In genomic region chr10:126014309-126014708, GRCh38 we compare ENCODE assay signal across 16 cellular contexts.
DNase-seq lines count a peak whose midpoint lies in the region; ATAC-seq and TF ChIP-seq lines count a peak whose summit lies in the region.
"Had no signal": no experiment of that assay in that cellular context is flagged by ENCODE, and none has a peak within 500 bp of the region (broad histone marks: within the 10 kb centered on the region; RNA-seq: fewer than 3 reads in every experiment).

No MANE protein-coding gene starts in this region.

- H3K9me3 Mint-ChIP-seq in stimulated activated effector memory CD8-positive, alpha-beta T cell treated with anti-CD3 and anti-CD28 coated beads, Interleukin-12 subunit alpha, Interleukin-12 subunit beta, amount 100 ng/mL, for 72 hours = no peaks in the 10 kb centered on the region

- H3K4me1 ChIP-seq in Panc1 (ENCODE audit: control insufficient read depth, insufficient read depth, low read length) = peaks cover 14% of the 10 kb centered on the region
- H3K4me1 ChIP-seq: left ventricle myocardium inferior had no signal

- H3K36me3 Mint-ChIP-seq in stimulated activated effector memory CD8-positive, alpha-beta T cell treated with anti-CD3 and anti-CD28 coated beads, Interleukin-12 subunit alpha, Interleukin-12 subunit beta, amount 100 ng/mL, for 72 hours = no peaks in the 10 kb centered on the region
- H3K36me3 Mint-ChIP-seq: activated naive CD8-positive, alpha-beta T cell had no signal

- H3K4me3 ChIP-seq in Panc1 (ENCODE audit: low read depth in 2 of 2, low read length in 2 of 2) = no peak overlapping the region
- H3K4me3 ChIP-seq: dorsolateral prefrontal cortex, left ventricle myocardium inferior, SJSA1 had no signal

- H3K4me3 Mint-ChIP-seq in stimulated activated effector memory CD8-positive, alpha-beta T cell treated with anti-CD3 and anti-CD28 coated beads, Interleukin-12 subunit alpha, Interleukin-12 subunit beta, amount 100 ng/mL, for 72 hours = peak overlapping the region; percentile 7
- H3K4me3 Mint-ChIP-seq: activated naive CD8-positive, alpha-beta T cell had no signal

- DNase-seq in NCI-H345 (lab: John Stamatoyannopoulos, UW) = peak; percentile 4
- DNase-seq in NCI-H345 treated with DMSO at 0.1 percent for 48 hours (lab: John Stamatoyannopoulos, UW; ENCODE audit: unreplicated experiment) = no peak
- no peak for DNase-seq in Panc1 (ENCODE audit: low read depth, low spot score)
- DNase-seq in fibroblast of peridontal ligament (ENCODE audit: extremely low read depth) = peak; percentile 95
- DNase-seq in stimulated activated effector memory CD8-positive, alpha-beta T cell treated with anti-CD3 and anti-CD28 coated beads, Interleukin-12 subunit alpha, Interleukin-12 subunit beta, amount 100 ng/mL, for 72 hours (ENCODE audit: low spot score in 2 of 2) = no peak
- no peak for DNase-seq in stimulated activated naive CD4-positive, alpha-beta T cell treated with Interleukin-2 at 50 U/mL for 16 hours (lab: John Stamatoyannopoulos, UW)
- no peak for DNase-seq in NCI-H2227 treated with DMSO at 0.1 percent for 48 hours (lab: John Stamatoyannopoulos, UW)
- DNase-seq: DMS79, dorsolateral prefrontal cortex, left ventricle myocardium inferior, NCI-H1105, NCI-H526, trophoblast cell had no signal

- POLR2A ChIA-PET in Panc1 (lab: Charles Lee) = interaction anchor here (0.6 kb wide), 1 partner anchor 1132 kb away, joined by 3 read pairs; no protein-coding TSS in a partner anchor

- H3K9me3 ChIP-seq in Panc1 (ENCODE audit: control insufficient read depth, insufficient read depth, low read depth, low read length) = peaks cover 5% of the 10 kb centered on the region; the same call in 1 of the 2 replicates
- H3K9me3 ChIP-seq: SJSA1 had no signal

- in situ Hi-C loops in Panc1 (cut with HindIII; ENCODE audit: low pct_unique_long_range_greater_than_20kb, low sequenced_read_pairs) = no loop called here

- BruUV-seq in Panc1 (replicated peaks; lab: Mats Ljungman, UMichigan) = no TSS peak

- no peak overlapping the region; the same call in 1 of the 2 replicates for H3K27ac ChIP-seq in Panc1 (ENCODE audit: low read length)
- H3K27ac ChIP-seq: dorsolateral prefrontal cortex, left ventricle myocardium inferior had no signal

- intact Hi-C loops in Panc1 (cut with micrococcal nuclease; ENCODE audit: unreplicated experiment) = no loop called here

- peaks cover 22% of the 10 kb centered on the region for H3K4me1 Mint-ChIP-seq in stimulated activated effector memory CD8-positive, alpha-beta T cell treated with anti-CD3 and anti-CD28 coated beads, Interleukin-12 subunit alpha, Interleukin-12 subunit beta, amount 100 ng/mL, for 72 hours

- CTCF ChIA-PET in Panc1 (lab: Charles Lee) = no interaction called here

- no peaks in the 10 kb centered on the region for H3K27me3 ChIP-seq in Panc1 (ENCODE audit: control insufficient read depth, insufficient read depth, low read length)
- H3K27me3 ChIP-seq: dorsolateral prefrontal cortex, SJSA1 had no signal

- peak overlapping the region; percentile 24 for H3K27ac Mint-ChIP-seq in stimulated activated effector memory CD8-positive, alpha-beta T cell treated with anti-CD3 and anti-CD28 coated beads, Interleukin-12 subunit alpha, Interleukin-12 subunit beta, amount 100 ng/mL, for 72 hours
- H3K27ac Mint-ChIP-seq: activated naive CD8-positive, alpha-beta T cell had no signal

- ATAC-seq in Panc1 = peak; percentile 60
- ATAC-seq in stimulated activated effector memory CD8-positive, alpha-beta T cell treated with anti-CD3 and anti-CD28 coated beads, Interleukin-12 subunit alpha, Interleukin-12 subunit beta, amount 100 ng/mL, for 72 hours = no peak
- ATAC-seq in GM18858 (IDR thresholded peaks at IDR 0.05; ENCODE audit: unreplicated experiment) = no peak

- TF ChIP-seq CTCF in Panc1 (IDR thresholded peaks at IDR 0.05) = peak; percentile 54

- H3K36me3 ChIP-seq in Panc1 (ENCODE audit: control insufficient read depth, insufficient read depth, low read length) = no peaks in the 10 kb centered on the region; the same call in 1 of the 2 replicates
- H3K36me3 ChIP-seq: left ventricle myocardium inferior, SJSA1 had no signal

Comparison
In these comparisons a context has a peak if more than half of its experiments do, and no peak if none do; other contexts are left out.
1. DNase-seq: peak in NCI-H345 (single experiment) and fibroblast of peridontal ligament (single experiment); none in NCI-H345 treated with DMSO at 0.1 percent for 48 hours (single experiment), Panc1 (single experiment), stimulated activated effector memory CD8-positive, alpha-beta T cell treated with anti-CD3 and anti-CD28 coated beads, Interleukin-12 subunit alpha, Interleukin-12 subunit beta, amount 100 ng/mL, for 72 hours (0 of 2), stimulated activated naive CD4-positive, alpha-beta T cell treated with Interleukin-2 at 50 U/mL for 16 hours (single experiment) and NCI-H2227 treated with DMSO at 0.1 percent for 48 hours (single experiment).